ENCODE assay signal across 20 cellular contexts in genomic region chr7:133240302-133240701, GRCh38. TPM values are rescaled to one million over a fixed set of nuclear protein-coding genes. Genes with fewer than 3 reads are reported as not detected.
DNase-seq lines count a peak whose midpoint lies in the region; ATAC-seq, FAIRE-seq and TF ChIP-seq lines count a peak whose summit lies in the region.
"Had no signal": no experiment of that assay in that cellular context is flagged by ENCODE, and none has a peak within 500 bp of the region (broad histone marks: within the 10 kb centered on the region; RNA-seq: fewer than 3 reads in every experiment).

No MANE protein-coding gene starts in this region.

- H3K9me3 Mint-ChIP-seq in H9 = no peaks in the 10 kb centered on the region
- H3K9me3 Mint-ChIP-seq: CD4-positive, alpha-beta T cell; CD8-positive, alpha-beta T cell had no signal

- no peak overlapping the region for H2BK120ac ChIP-seq in H9 (ENCODE audit: low read depth, low read length, poor library complexity, severe bottlenecking)

- no peak overlapping the region for H2BK15ac ChIP-seq in H9 (ENCODE audit: low read depth, low read length)

- H3K9me3 ChIP-seq in Loucy (ENCODE audit: insufficient read depth, low read depth, low read length) = no peaks in the 10 kb centered on the region
- H3K9me3 ChIP-seq in endothelial cell of umbilical vein (replicated peaks; ENCODE audit: control insufficient read depth, insufficient read depth, low read length) = no peaks in the 10 kb centered on the region
- H3K9me3 ChIP-seq in H9 (ENCODE audit: control insufficient read depth, low read depth, low read length) = no peaks in the 10 kb centered on the region
- H3K9me3 ChIP-seq: A549; BLaER1 treated with 17β-estradiol and CSF1 and Interleukin-3, amounts not matched to agents 10 nM and 100 nM; Caco-2 had no signal

- POLR2A ChIA-PET in endothelial cell of umbilical vein (lab: Charles Lee) = no interaction called here

- H3K9ac ChIP-seq in Loucy (ENCODE audit: low read depth, low read length, poor library complexity, severe bottlenecking) (no peak overlapping the region), endothelial cell of umbilical vein (replicated peaks; ENCODE audit: extremely low read depth, insufficient read depth, low read length) (no peak overlapping the region), H9 (ENCODE audit: extremely low read depth, insufficient read length, low read length) (no peak overlapping the region)
- H3K9ac ChIP-seq: BLaER1 treated with 17β-estradiol and CSF1 and Interleukin-3, amounts not matched to agents 10 nM and 100 nM had no signal

- H3K18ac ChIP-seq in H9 (ENCODE audit: insufficient read length, low read depth, low read length) = no peak overlapping the region

- H2BK12ac ChIP-seq in H9 (ENCODE audit: insufficient read length, low read depth, low read length) = no peak overlapping the region

- no peak overlapping the region for H3K23ac ChIP-seq in H9 (ENCODE audit: insufficient read length, low read depth, low read length)

- no peaks in the 10 kb centered on the region for H3F3A ChIP-seq in Loucy (ENCODE audit: low read depth)

- H3K27ac Mint-ChIP-seq in H9 = no peak overlapping the region
- H3K27ac Mint-ChIP-seq: B cell; CD4-positive, alpha-beta T cell; CD8-positive, alpha-beta T cell had no signal

- H3K4me2 ChIP-seq in Loucy (ENCODE audit: low read depth, low read length, poor library complexity, severe bottlenecking) (no peak overlapping the region), endothelial cell of umbilical vein (ENCODE audit: insufficient read depth, low read length) (no peak overlapping the region), H9 (ENCODE audit: insufficient read depth, insufficient read length, low read length) (no peak overlapping the region)
- H3K4me2 ChIP-seq: A549; BLaER1 treated with 17β-estradiol and CSF1 and Interleukin-3, amounts not matched to agents 10 nM and 100 nM had no signal

- peak; percentile 50 for FAIRE-seq in endothelial cell of umbilical vein (lab: Jason Lieb, UNC)
- FAIRE-seq: A549, D721Med, GM12891, GM18507 had no signal

- TF ChIP-seq CTCF in Loucy (conservative IDR thresholded peaks at IDR 0.05; ENCODE audit: low read length) (no peak), endothelial cell of umbilical vein (IDR thresholded peaks at IDR 0.05; ENCODE audit: extremely low read depth in 1 of 2, insufficient read depth in 1 of 2, low read depth in 1 of 2, low read length in 2 of 2) (no peak), H9 (conservative IDR thresholded peaks at IDR 0.05) (no peak)

- no peak overlapping the region for H2AK5ac ChIP-seq in H9 (ENCODE audit: insufficient read length, low read length)

- no peaks in the 10 kb centered on the region for H3K27me3 ChIP-seq in Loucy (ENCODE audit: insufficient read depth, low read length, poor library complexity, severe bottlenecking)
- peaks cover 12 to 16% of the 10 kb centered on the region in 2 experiments for H3K27me3 ChIP-seq in endothelial cell of umbilical vein (ENCODE audit: control insufficient read depth in 2 of 2, insufficient read depth in 2 of 2, low read length in 2 of 2)
- no peaks in the 10 kb centered on the region for H3K27me3 ChIP-seq in H9 (ENCODE audit: insufficient read depth, low read length)
- H3K27me3 ChIP-seq: BLaER1 treated with 17β-estradiol and CSF1 and Interleukin-3, amounts not matched to agents 10 nM and 100 nM had no signal

- H4K91ac ChIP-seq in H9 (ENCODE audit: insufficient read length, low read depth, low read length) = no peak overlapping the region

- H3K79me1 ChIP-seq in H9 (ENCODE audit: insufficient read depth, low read depth, low read length, poor library complexity, severe bottlenecking) = no peaks in the 10 kb centered on the region

- H4K8ac ChIP-seq in H9 (replicated peaks; ENCODE audit: insufficient read length, low read depth, low read length) = no peak overlapping the region

- no TSS peak for BruUV-seq in endothelial cell of umbilical vein (replicated peaks; lab: Mats Ljungman, UMichigan)

- no peak for TF ChIP-seq POLR2A in endothelial cell of umbilical vein (IDR thresholded peaks at IDR 0.05; ENCODE audit: low read depth, low read length)

- intact Hi-C loops in endothelial cell of umbilical vein (cut with micrococcal nuclease) = no loop called here

- H4K20me1 ChIP-seq in Loucy (ENCODE audit: insufficient read depth, low read length, poor library complexity, severe bottlenecking) (no peaks in the 10 kb centered on the region), endothelial cell of umbilical vein (replicated peaks; ENCODE audit: control insufficient read depth, extremely low read depth, insufficient read depth, low read length) (no peaks in the 10 kb centered on the region), H9 (ENCODE audit: control insufficient read depth, insufficient read depth, insufficient read length) (no peaks in the 10 kb centered on the region)
- H4K20me1 ChIP-seq: BLaER1 treated with 17β-estradiol and CSF1 and Interleukin-3, amounts not matched to agents 10 nM and 100 nM had no signal

- H2BK5ac ChIP-seq in H9 (ENCODE audit: insufficient read length, low read length) = no peak overlapping the region

- H3K14ac ChIP-seq in H9 (ENCODE audit: insufficient read depth, low read length) = no peak overlapping the region

- no peaks in the 10 kb centered on the region for H3K36me3 Mint-ChIP-seq in H9 (ENCODE audit: insufficient read depth in 1 of 3, low read depth in 3 of 3)
- H3K36me3 Mint-ChIP-seq: CD8-positive, alpha-beta T cell had no signal

- no peak overlapping the region for H4K5ac ChIP-seq in H9 (ENCODE audit: insufficient read length, low read depth, low read length)

- H3T11ph ChIP-seq in H9 (ENCODE audit: low read length) = no peak overlapping the region

- WGBS in H9 (ENCODE audit: extremely low coverage, insufficient read length, low lambda C conversion rate) = no CpG with 5 or more reads among the region's 3 CpGs

- no peak overlapping the region for H3K4me3 Mint-ChIP-seq in H9
- H3K4me3 Mint-ChIP-seq: B cell; CD4-positive, alpha-beta T cell; CD8-positive, alpha-beta T cell had no signal

- H3K79me2 ChIP-seq in Loucy (ENCODE audit: insufficient read depth, low read length) (no peaks in the 10 kb centered on the region), endothelial cell of umbilical vein (ENCODE audit: control insufficient read depth, insufficient read depth, low read length) (no peaks in the 10 kb centered on the region), H9 (ENCODE audit: insufficient read depth, low read length) (no peaks in the 10 kb centered on the region)

- no peaks in the 10 kb centered on the region for H3K23me2 ChIP-seq in H9 (ENCODE audit: insufficient read length, low read depth, low read length, poor library complexity, severe bottlenecking)

- no peak overlapping the region for H3K4ac ChIP-seq in H9 (ENCODE audit: low read depth, low read length)

- no peaks in the 10 kb centered on the region for H3K4me1 ChIP-seq in Loucy (ENCODE audit: insufficient read depth, low read length, poor library complexity, severe bottlenecking)
- H3K4me1 ChIP-seq in endothelial cell of umbilical vein (ENCODE audit: control insufficient read depth, extremely low read depth, insufficient read depth, low read length) = peaks cover 7% of the 10 kb centered on the region
- no peaks in the 10 kb centered on the region for H3K4me1 ChIP-seq in H9 (ENCODE audit: insufficient read depth, low read length)
- H3K4me1 ChIP-seq: A549; BLaER1 treated with 17β-estradiol and CSF1 and Interleukin-3, amounts not matched to agents 10 nM and 100 nM; Caco-2 had no signal

- H3K4me1 Mint-ChIP-seq in H9 = no peaks in the 10 kb centered on the region
- H3K4me1 Mint-ChIP-seq: B cell had no signal

- no peaks in the 10 kb centered on the region for H3K9me2 ChIP-seq in Loucy (replicated peaks; ENCODE audit: low read depth, low read length)

- H3K9me1 ChIP-seq in endothelial cell of umbilical vein (replicated peaks; ENCODE audit: control insufficient read depth, extremely low read depth, insufficient read depth, low read length) = no peaks in the 10 kb centered on the region

- dilution Hi-C loops in endothelial cell of umbilical vein (cut with MboI; ENCODE audit: extremely low pct_ligation_motif_present, low sequenced_read_pairs) = no loop called here

- no peak for ATAC-seq in GM21447 (IDR thresholded peaks at IDR 0.05; ENCODE audit: unreplicated experiment)
- ATAC-seq: A549; CD8-positive, alpha-beta T cell had no signal

- H3K4me3 ChIP-seq in Loucy (ENCODE audit: low read length, poor library complexity, severe bottlenecking) (no peak overlapping the region), endothelial cell of umbilical vein (replicated peaks in 1 of 3; ENCODE audit: insufficient read depth in 1 of 3, low read depth in 1 of 3, low read length in 3 of 3) (no peak overlapping the region)
- H3K4me3 ChIP-seq: A549; BLaER1 treated with 17β-estradiol and CSF1 and Interleukin-3, amounts not matched to agents 10 nM and 100 nM had no signal

- no peak for DNase-seq in endothelial cell of umbilical vein (ENCODE audit: low read depth, low spot score)
- DNase-seq in NCI-H226 = no peak
- no peak for DNase-seq in H9
- DNase-seq: 8988T; AML-193; Caco-2; Calu3; CD4-positive, alpha-beta T cell; CD8-positive, alpha-beta T cell; DMS79 treated with DMSO at 0.1 percent for 48 hours; GF-D8 had no signal

- H3K27ac ChIP-seq in endothelial cell of umbilical vein (ENCODE audit: insufficient read depth, low read depth, low read length) (no peak overlapping the region), H9 (ENCODE audit: insufficient read length, low read depth, low read length) (no peak overlapping the region)
- H3K27ac ChIP-seq: A549; BLaER1 treated with 17β-estradiol and CSF1 and Interleukin-3, amounts not matched to agents 10 nM and 100 nM; C4-2B had no signal

- H2BK20ac ChIP-seq in H9 (ENCODE audit: low read depth, low read length, poor library complexity, severe bottlenecking) = no peak overlapping the region

- H3K36me3 ChIP-seq in Loucy (ENCODE audit: insufficient read depth, low read length) (no peaks in the 10 kb centered on the region), endothelial cell of umbilical vein (ENCODE audit: control insufficient read depth in 2 of 2, extremely low read depth in 1 of 2, insufficient read depth in 2 of 2, low read length in 2 of 2) (no peaks in the 10 kb centered on the region)
- H3K36me3 ChIP-seq: BLaER1 treated with 17β-estradiol and CSF1 and Interleukin-3, amounts not matched to agents 10 nM and 100 nM had no signal

- no peaks in the 10 kb centered on the region for H3K27me3 Mint-ChIP-seq in H9 (ENCODE audit: low read depth)

- H3K56ac ChIP-seq in H9 (ENCODE audit: insufficient read length, low read depth, low read length) = no peak overlapping the region

- CTCF ChIA-PET in endothelial cell of umbilical vein (lab: Charles Lee) = interaction anchor here (1.2 kb wide), 1 partner anchor 10 kb away, joined by 3 read pairs; no protein-coding TSS in a partner anchor

- H2AFZ ChIP-seq in Loucy (ENCODE audit: low read length) (0 out of 2 replicates have a peak overlapping the region, but pooled peaks have one; percentile 36), endothelial cell of umbilical vein (ENCODE audit: low read depth, low read length) (no peak overlapping the region), H9 (ENCODE audit: low read length) (no peak overlapping the region)

RNA-seq across cellular contexts. Expression of gene EXOC4, which starts 12.6 kb away (rescaled TPM):
- total RNA-seq in endothelial cell of umbilical vein = 69.6 and 73.1 TPM in 2 replicates
- polyA plus RNA-seq in endothelial cell of umbilical vein = 17.9 and 20.3 TPM in 2 replicates
- 22.8 and 28.2 TPM in 2 replicates for polyA plus RNA-seq in endothelial cell of umbilical vein (2011; cell fraction: cytosol; rRNA removed)
- 55.9 and 58.8 TPM in 2 replicates for polyA plus RNA-seq in endothelial cell of umbilical vein (2011; cell fraction: nucleus; rRNA removed)
- 27.3 and 28.2 TPM in 2 replicates for polyA plus RNA-seq in endothelial cell of umbilical vein (2012)
- 135 and 138 TPM in 2 replicates for polyA minus RNA-seq in endothelial cell of umbilical vein
- polyA minus RNA-seq in endothelial cell of umbilical vein (2011; cell fraction: cytosol; rRNA and poly(A)+ RNA removed) = 27.5 TPM
- 260 and 357 TPM in 2 replicates for polyA minus RNA-seq in endothelial cell of umbilical vein (2011; cell fraction: nucleus; rRNA and poly(A)+ RNA removed)
- 71.7 and 75.8 TPM in 2 replicates for total RNA-seq in H9 (2021)
